9 cellular contexts compared by ENCODE assay signal in the genomic region with DNA sequence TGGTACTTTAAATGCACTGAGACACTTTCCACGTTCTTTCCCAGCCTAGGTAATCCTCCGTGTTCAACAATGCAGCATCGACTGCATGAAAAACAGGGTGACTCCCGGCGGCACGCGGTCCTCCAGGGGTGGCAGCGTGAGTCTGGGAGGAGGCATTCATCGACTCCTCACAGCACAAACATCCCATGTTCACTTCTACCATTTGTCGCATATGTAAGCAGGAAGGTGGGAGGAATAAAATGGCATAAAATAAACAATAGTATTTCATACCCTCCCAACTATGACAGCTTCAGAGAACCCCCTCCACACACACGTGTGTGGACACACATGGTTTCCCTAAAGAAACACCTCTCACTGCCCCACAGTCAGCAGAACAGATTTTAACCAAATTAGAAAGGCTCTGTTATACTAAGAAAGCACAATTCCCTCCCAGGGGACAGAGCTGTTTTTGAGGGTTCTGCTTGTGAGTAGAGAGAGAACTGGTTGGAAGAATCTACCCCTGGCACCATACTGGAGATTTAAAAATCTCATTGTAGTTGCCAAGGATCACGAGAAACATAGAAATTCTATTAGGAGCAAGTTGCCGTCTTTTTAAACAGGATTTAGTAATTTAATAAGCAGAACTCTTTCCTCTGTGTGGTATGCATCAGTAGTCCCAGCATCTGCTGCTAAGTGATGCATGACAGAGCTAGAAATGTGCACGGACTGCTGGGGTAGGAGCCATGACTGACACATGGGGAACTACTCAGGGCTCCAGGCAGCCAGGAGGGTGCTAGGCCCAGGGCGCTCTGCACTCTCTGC. TPM values are rescaled to one million over a fixed set of nuclear protein-coding genes. Genes with fewer than 3 reads are reported as not detected.
DNase-seq lines count a peak whose midpoint lies in the region; ATAC-seq, FAIRE-seq and TF ChIP-seq lines count a peak whose summit lies in the region.
"Had no signal": no experiment of that assay in that cellular context is flagged by ENCODE, and none has a peak within 500 bp of the region (broad histone marks: within the 10 kb centered on the region; RNA-seq: fewer than 3 reads in every experiment).

No MANE protein-coding gene starts in this region.

- peaks cover 24% of the 10 kb centered on the region for H4K20me1 ChIP-seq in osteoblast (ENCODE audit: insufficient read depth, low read length)
- peaks cover 28% of the 10 kb centered on the region for H4K20me1 ChIP-seq in PC-3 (ENCODE audit: low read length)
- H4K20me1 ChIP-seq in HepG2 (ENCODE audit: insufficient read depth, low read length) = no peaks in the 10 kb centered on the region

- TF ChIP-seq EP300 in HepG2 (IDR thresholded peaks at IDR 0.05; ENCODE audit: low read depth in 2 of 2, low read length in 2 of 2) = no peak
- TF ChIP-seq EP300 in HepG2 (CRISPR knock-in tag; IDR thresholded peaks at IDR 0.05; ENCODE audit: borderline replicate concordance) = no peak

- H3K9me3 Mint-ChIP-seq in effector memory CD8-positive, alpha-beta T cell = no peaks in the 10 kb centered on the region

- peak overlapping the region in 1 of 2 donors; percentile 71 for H3K27ac Mint-ChIP-seq in effector memory CD8-positive, alpha-beta T cell

- H3K9ac ChIP-seq in PC-3 (ENCODE audit: low read length) (no peak overlapping the region), HepG2 (ENCODE audit: insufficient read depth, low read depth, low read length) (no peak overlapping the region)

- H3K4me3 Mint-ChIP-seq in effector memory CD8-positive, alpha-beta T cell = no peak overlapping the region

- H3K9me2 ChIP-seq in PC-3 (replicated peaks; ENCODE audit: low read length) = no peaks in the 10 kb centered on the region

- H3K27me3 Mint-ChIP-seq in effector memory CD8-positive, alpha-beta T cell = peaks cover 7 to 15% of the 10 kb centered on the region in 2 donors

- H3K36me3 ChIP-seq in osteoblast (ENCODE audit: insufficient read depth, low read length) (no peaks in the 10 kb centered on the region), PC-3 (ENCODE audit: low read depth, low read length) (no peaks in the 10 kb centered on the region), HepG2 (replicated peaks in 1 of 2; ENCODE audit: control insufficient read depth in 1 of 2, insufficient read depth in 2 of 2, low read length in 2 of 2) (no peaks in the 10 kb centered on the region)

- H3K79me2 ChIP-seq in osteoblast (ENCODE audit: insufficient read depth, low read length) (peaks cover 8% of the 10 kb centered on the region), PC-3 (ENCODE audit: low read length) (peaks cover 28% of the 10 kb centered on the region), HepG2 (ENCODE audit: insufficient read depth, low read length) (no peaks in the 10 kb centered on the region)

- H2AFZ ChIP-seq in osteoblast (ENCODE audit: low read length) = no peak overlapping the region
- H2AFZ ChIP-seq in PC-3 (ENCODE audit: low read length) = no peak overlapping the region
- H2AFZ ChIP-seq in HepG2 (ENCODE audit: low read length) = no peak overlapping the region

- H3K27me3 ChIP-seq in osteoblast (ENCODE audit: insufficient read depth, low read length) (peaks cover 3% of the 10 kb centered on the region), PC-3 (ENCODE audit: low read length) (no peaks in the 10 kb centered on the region), HepG2 (ENCODE audit: control insufficient read depth in 1 of 2, insufficient read depth in 2 of 2, low read length in 2 of 2) (peaks cover 4 to 10% of the 10 kb centered on the region in 2 experiments; a peak in 3 of 5 replicates)

- DNase-seq in NCI-H524 (lab: John Stamatoyannopoulos, UW) = peak; percentile 43 to 77
- DNase-seq in osteoblast (ENCODE audit: insufficient read length, low spot score, missing footprints) = peak; percentile 76
- DNase-seq in activated CD4-positive, alpha-beta T cell treated with anti-CD3 and anti-CD28 coated beads, Interleukin-2, amount 50 U/mL, for 1 hour = no peak
- no peak for DNase-seq in PC-3
- no peak for DNase-seq in effector memory CD8-positive, alpha-beta T cell
- no peak for DNase-seq in HepG2 (ENCODE audit: low spot score)
- DNase-seq: anterior cingulate cortex had no signal

- CTCF ChIA-PET in PC-3 (lab: Charles Lee) = no interaction called here
- CTCF ChIA-PET in HepG2 (lab: Yijun Ruan, JAX; ENCODE audit: low intra/inter-chr PET ratio, low total read pairs) = no interaction called here

- no peak for TF ChIP-seq POLR2A in HepG2 (IDR thresholded peaks at IDR 0.05; ENCODE audit: insufficient read depth in 1 of 2, low read depth in 2 of 2, low read length in 2 of 2)

- BruUV-seq in PC-3 (replicated peaks; lab: Mats Ljungman, UMichigan) (no TSS peak), HepG2 (replicated peaks; lab: Mats Ljungman, UMichigan) (no TSS peak)

- peak; percentile 63 for ATAC-seq in GM18868 (IDR thresholded peaks at IDR 0.05; ENCODE audit: unreplicated experiment)
- ATAC-seq in HG02885 (IDR thresholded peaks at IDR 0.05; ENCODE audit: poor library complexity, unreplicated experiment) = peak; percentile 70
- ATAC-seq in PC-3 = no peak
- no peak for ATAC-seq in effector memory CD8-positive, alpha-beta T cell (replicated peaks)
- no peak for ATAC-seq in HepG2

- in situ Hi-C loops in HepG2 (cut with HindIII; ENCODE audit: extremely low pct_ligation_motif_present, low pct_unique_long_range_greater_than_20kb) = no loop called here

- WGBS in HepG2 (ENCODE audit: low lambda C conversion rate) = 68% methylated on average over 15 of the region's 15 CpGs

- intact Hi-C loops in PC-3 (cut with micrococcal nuclease) (no loop called here), HepG2 (cut with micrococcal nuclease; ENCODE audit: unreplicated experiment) (no loop called here)

- no peaks in the 10 kb centered on the region for H3F3A ChIP-seq in PC-3 (ENCODE audit: low read length, unreplicated experiment)

- no peak for TF ChIP-seq RAD21 in HepG2 (CRISPR knock-in tag; IDR thresholded peaks at IDR 0.05)

- no peak for FAIRE-seq in HepG2 (lab: Jason Lieb, UNC)

- no peaks in the 10 kb centered on the region for H3K9me3 ChIP-seq in osteoblast (ENCODE audit: low read depth, low read length)
- no peaks in the 10 kb centered on the region for H3K9me3 ChIP-seq in PC-3 (ENCODE audit: low read length)
- no peaks in the 10 kb centered on the region for H3K9me3 ChIP-seq in HepG2 (ENCODE audit: low read length)

- no peak for TF ChIP-seq CTCF in osteoblast (IDR thresholded peaks at IDR 0.05; ENCODE audit: extremely low read depth, low read depth, low read length)
- no peak for TF ChIP-seq CTCF in PC-3 (conservative IDR thresholded peaks at IDR 0.05; ENCODE audit: low read depth, low read length)
- no peak for TF ChIP-seq CTCF in HepG2 (CRISPR knock-in tag; IDR thresholded peaks at IDR 0.05)

- H3K4me3 ChIP-seq in osteoblast (ENCODE audit: insufficient read depth, low read length) (no peak overlapping the region), PC-3 (ENCODE audit: low read length) (no peak overlapping the region), HepG2 (replicated peaks in 1 of 3; ENCODE audit: insufficient read depth in 1 of 3, low read depth in 2 of 3, low read length in 3 of 3) (no peak overlapping the region)

- H3K4me1 Mint-ChIP-seq in effector memory CD8-positive, alpha-beta T cell (ENCODE audit: low read depth in 2 of 2) = peaks cover 21 to 31% of the 10 kb centered on the region in 2 donors

- no peak overlapping the region for H3K27ac ChIP-seq in osteoblast (ENCODE audit: low read depth, low read length)
- H3K27ac ChIP-seq in PC-3 (ENCODE audit: low read length) = no peak overlapping the region
- no peak overlapping the region for H3K27ac ChIP-seq in HepG2 (ENCODE audit: extremely low read length, insufficient read depth, low read length)

- POLR2A ChIA-PET in PC-3 (lab: Charles Lee; ENCODE audit: unreplicated experiment) (no interaction called here), HepG2 (lab: Yijun Ruan, JAX) (interaction anchor here (1.4 kb wide), 1 partner anchor 852 kb away, joined by 3 read pairs; a partner anchor contains a TSS)

- no peak overlapping the region for H3K4me2 ChIP-seq in osteoblast (ENCODE audit: insufficient read depth, low read length)
- no peak overlapping the region for H3K4me2 ChIP-seq in PC-3 (ENCODE audit: low read length)
- no peak overlapping the region for H3K4me2 ChIP-seq in HepG2 (ENCODE audit: low read depth, low read length)

- peaks cover 29% of the 10 kb centered on the region for H3K36me3 Mint-ChIP-seq in effector memory CD8-positive, alpha-beta T cell (ENCODE audit: insufficient read depth)

- H3K4me1 ChIP-seq in osteoblast (ENCODE audit: insufficient read depth, low read length) = peaks cover 23% of the 10 kb centered on the region
- peaks cover 23% of the 10 kb centered on the region for H3K4me1 ChIP-seq in PC-3 (ENCODE audit: insufficient read depth, low read length)
- peaks cover 44% of the 10 kb centered on the region for H3K4me1 ChIP-seq in HepG2 (ENCODE audit: insufficient read depth, low read length)

RNA-seq across cellular contexts. Expression of a gene that starts 6.0 kb away (rescaled TPM):
- total RNA-seq in osteoblast = 14.7 and 17.0 TPM in 2 replicates
- 59.8 and 73.8 TPM in 2 replicates for total RNA-seq in PC-3 (2014; rRNA removed)
- total RNA-seq in HepG2 (2016; rRNA removed; fragmentation: Illumina TruSeq; extraction: Trizol) = 0.42 and 0.91 TPM in 2 replicates
- total RNA-seq in HepG2 (2016; cell fraction: cytosol; rRNA removed; fragmentation: Illumina TruSeq; extraction: Trizol; ENCODE audit: low read depth) = 0.18 and 0.20 TPM in 2 replicates
- total RNA-seq in HepG2 (2016; cell fraction: insoluble cytoplasmic fraction; rRNA removed; fragmentation: Illumina TruSeq; extraction: Trizol) = 0.55 and 0.93 TPM in 2 replicates
- total RNA-seq in HepG2 (2016; cell fraction: membrane; rRNA removed; fragmentation: Illumina TruSeq; extraction: Trizol) = 0.69 and 0.74 TPM in 2 replicates
- total RNA-seq in HepG2 (2016; cell fraction: nucleus; rRNA removed; fragmentation: Illumina TruSeq; extraction: Trizol) = 0.31 and 0.81 TPM in 2 replicates
- polyA plus RNA-seq in HepG2 (2011; rRNA removed) = 1.5 and 1.8 TPM in 2 replicates
- 1.5 and 3.9 TPM in 2 replicates for polyA plus RNA-seq in HepG2 (2011; cell fraction: cytosol; rRNA removed)
- 3.8 and 4.4 TPM in 2 replicates for polyA plus RNA-seq in HepG2 (2011; cell fraction: nucleus; rRNA removed)
- 0.38 and 0.64 TPM in 2 replicates for polyA plus RNA-seq in HepG2 (2012)
- polyA plus RNA-seq in HepG2 (2016; cell fraction: cytosol; fragmentation: Illumina TruSeq; extraction: Trizol; ENCODE audit: low read depth) = 0.08 and 0.19 TPM in 2 replicates
- 0.67 and 0.83 TPM in 2 replicates for polyA plus RNA-seq in HepG2 (2016; cell fraction: insoluble cytoplasmic fraction; fragmentation: Illumina TruSeq; extraction: Trizol; ENCODE audit: low read depth)
- 0.63 and 0.93 TPM in 2 replicates for polyA plus RNA-seq in HepG2 (2016; cell fraction: membrane; fragmentation: Illumina TruSeq; extraction: Trizol; ENCODE audit: low read depth)
- polyA plus RNA-seq in HepG2 (2016; cell fraction: nucleus; fragmentation: Illumina TruSeq; extraction: Trizol; ENCODE audit: insufficient read depth, low read depth) = 1.1 and 1.2 TPM in 2 replicates
- 1.5 and 4.9 TPM in 2 replicates for polyA minus RNA-seq in HepG2 (2011; rRNA and poly(A)+ RNA removed; ENCODE audit: low replicate concordance)
- 1.5 and 1.8 TPM in 2 replicates for polyA minus RNA-seq in HepG2 (2011; cell fraction: cytosol; rRNA and poly(A)+ RNA removed)
- polyA minus RNA-seq in HepG2 (2011; cell fraction: nucleus; rRNA and poly(A)+ RNA removed) = 0.99 and 1.4 TPM in 2 replicates

RNA-seq across cellular contexts. Expression of a gene that starts 19.7 kb away (rescaled TPM):
- total RNA-seq in osteoblast (40.9 and 41.5 TPM in 2 replicates), PC-3 (2014; rRNA removed) (83.8 and 102 TPM in 2 replicates), HepG2 (2016; rRNA removed; fragmentation: Illumina TruSeq; extraction: Trizol) (19.3 and 32.1 TPM in 2 replicates)
- 3.2 and 3.8 TPM in 2 replicates for total RNA-seq in HepG2 (2016; cell fraction: cytosol; rRNA removed; fragmentation: Illumina TruSeq; extraction: Trizol; ENCODE audit: low read depth)
- 22.5 and 34.8 TPM in 2 replicates for total RNA-seq in HepG2 (2016; cell fraction: insoluble cytoplasmic fraction; rRNA removed; fragmentation: Illumina TruSeq; extraction: Trizol)
- 6.8 and 8.5 TPM in 2 replicates for total RNA-seq in HepG2 (2016; cell fraction: membrane; rRNA removed; fragmentation: Illumina TruSeq; extraction: Trizol)
- 46.5 and 54.1 TPM in 2 replicates for total RNA-seq in HepG2 (2016; cell fraction: nucleus; rRNA removed; fragmentation: Illumina TruSeq; extraction: Trizol)
- polyA plus RNA-seq in HepG2 (2011; rRNA removed) = 19.6 and 21.4 TPM in 2 replicates
- polyA plus RNA-seq in HepG2 (2011; cell fraction: cytosol; rRNA removed) = 7.4 and 8.9 TPM in 2 replicates
- polyA plus RNA-seq in HepG2 (2011; cell fraction: nucleus; rRNA removed) = 30.7 and 32.0 TPM in 2 replicates
- 10.8 and 12.4 TPM in 2 replicates for polyA plus RNA-seq in HepG2 (2012)
- 1.7 and 1.8 TPM in 2 replicates for polyA plus RNA-seq in HepG2 (2016; cell fraction: cytosol; fragmentation: Illumina TruSeq; extraction: Trizol; ENCODE audit: low read depth)
- polyA plus RNA-seq in HepG2 (2016; cell fraction: insoluble cytoplasmic fraction; fragmentation: Illumina TruSeq; extraction: Trizol; ENCODE audit: low read depth) = 14.0 and 14.1 TPM in 2 replicates
- 2.6 and 3.8 TPM in 2 replicates for polyA plus RNA-seq in HepG2 (2016; cell fraction: membrane; fragmentation: Illumina TruSeq; extraction: Trizol; ENCODE audit: low read depth)
- 79.8 and 79.9 TPM in 2 replicates for polyA plus RNA-seq in HepG2 (2016; cell fraction: nucleus; fragmentation: Illumina TruSeq; extraction: Trizol; ENCODE audit: insufficient read depth, low read depth)
- 28.9 and 136 TPM in 2 replicates for polyA minus RNA-seq in HepG2 (2011; rRNA and poly(A)+ RNA removed; ENCODE audit: low replicate concordance)
- polyA minus RNA-seq in HepG2 (2011; cell fraction: cytosol; rRNA and poly(A)+ RNA removed) = 6.3 and 10.3 TPM in 2 replicates
- 49.8 and 65.3 TPM in 2 replicates for polyA minus RNA-seq in HepG2 (2011; cell fraction: nucleus; rRNA and poly(A)+ RNA removed)

RNA-seq across cellular contexts. Expression of a gene that starts 58.5 kb away (rescaled TPM):
- total RNA-seq in osteoblast = 18.8 and 20.3 TPM in 2 replicates
- total RNA-seq in PC-3 (2014; rRNA removed) = 15.3 and 16.6 TPM in 2 replicates
- total RNA-seq in HepG2 (2016; rRNA removed; fragmentation: Illumina TruSeq; extraction: Trizol) = 3.2 and 7.3 TPM in 2 replicates
- total RNA-seq in HepG2 (2016; cell fraction: cytosol; rRNA removed; fragmentation: Illumina TruSeq; extraction: Trizol; ENCODE audit: low read depth) = 2.0 and 2.5 TPM in 2 replicates
- 2.4 and 7.8 TPM in 2 replicates for total RNA-seq in HepG2 (2016; cell fraction: insoluble cytoplasmic fraction; rRNA removed; fragmentation: Illumina TruSeq; extraction: Trizol)
- 3.7 and 4.9 TPM in 2 replicates for total RNA-seq in HepG2 (2016; cell fraction: membrane; rRNA removed; fragmentation: Illumina TruSeq; extraction: Trizol)
- total RNA-seq in HepG2 (2016; cell fraction: nucleus; rRNA removed; fragmentation: Illumina TruSeq; extraction: Trizol) = 8.7 and 10.7 TPM in 2 replicates
- polyA plus RNA-seq in HepG2 (2011; rRNA removed) = 13.8 and 16.0 TPM in 2 replicates
- polyA plus RNA-seq in HepG2 (2011; cell fraction: cytosol; rRNA removed) = 8.3 and 8.8 TPM in 2 replicates
- polyA plus RNA-seq in HepG2 (2011; cell fraction: nucleus; rRNA removed) = 49.0 and 57.1 TPM in 2 replicates
- polyA plus RNA-seq in HepG2 (2012) = 6.3 and 10.4 TPM in 2 replicates
- polyA plus RNA-seq in HepG2 (2016; cell fraction: cytosol; fragmentation: Illumina TruSeq; extraction: Trizol; ENCODE audit: low read depth) = 1.9 and 2.6 TPM in 2 replicates
- 3.4 and 3.6 TPM in 2 replicates for polyA plus RNA-seq in HepG2 (2016; cell fraction: insoluble cytoplasmic fraction; fragmentation: Illumina TruSeq; extraction: Trizol; ENCODE audit: low read depth)
- polyA plus RNA-seq in HepG2 (2016; cell fraction: membrane; fragmentation: Illumina TruSeq; extraction: Trizol; ENCODE audit: low read depth) = 3.5 and 4.2 TPM in 2 replicates
- 34.3 and 35.9 TPM in 2 replicates for polyA plus RNA-seq in HepG2 (2016; cell fraction: nucleus; fragmentation: Illumina TruSeq; extraction: Trizol; ENCODE audit: insufficient read depth, low read depth)
- 11.5 and 19.4 TPM in 2 replicates for polyA minus RNA-seq in HepG2 (2011; rRNA and poly(A)+ RNA removed; ENCODE audit: low replicate concordance)
- polyA minus RNA-seq in HepG2 (2011; cell fraction: cytosol; rRNA and poly(A)+ RNA removed) = 2.8 and 4.9 TPM in 2 replicates
- 13.4 and 15.0 TPM in 2 replicates for polyA minus RNA-seq in HepG2 (2011; cell fraction: nucleus; rRNA and poly(A)+ RNA removed)

Comparison
In these comparisons a context has a peak if more than half of its experiments do, and no peak if none do; other contexts are left out.
1. ATAC-seq: peak in GM18868 (single experiment) and HG02885 (single experiment); none in PC-3 (single experiment), effector memory CD8-positive, alpha-beta T cell (single experiment) and HepG2 (single experiment).
2. DNase-seq: peak in NCI-H524 (2 of 2) and osteoblast (single experiment); none in activated CD4-positive, alpha-beta T cell treated with anti-CD3 and anti-CD28 coated beads, Interleukin-2, amount 50 U/mL, for 1 hour (single experiment), PC-3 (single experiment), effector memory CD8-positive, alpha-beta T cell (0 of 3) and HepG2 (single experiment).